Comparison of ENCODE assay signal across 22 cellular contexts in the genomic region with DNA sequence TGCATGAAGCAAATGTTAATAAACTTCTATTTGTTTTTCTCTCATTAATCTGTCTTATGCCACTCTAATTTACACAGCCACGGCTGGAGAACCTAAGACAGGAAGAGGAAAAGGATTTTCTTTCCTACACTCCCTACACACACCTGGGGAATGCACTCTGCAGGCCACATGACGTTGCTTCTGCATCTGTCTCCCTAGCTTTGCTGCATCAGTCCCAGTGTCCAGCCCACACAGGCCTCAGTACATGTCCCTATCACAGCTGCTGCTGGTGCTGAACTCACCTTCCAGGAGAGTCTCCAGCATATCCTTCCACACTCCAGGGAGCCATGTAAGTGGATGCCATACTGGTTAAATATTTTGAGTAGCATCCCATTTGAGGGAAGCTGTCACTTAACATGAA. TPM values are rescaled to one million over a fixed set of nuclear protein-coding genes. Genes with fewer than 3 reads are reported as not detected.
DNase-seq lines count a peak whose midpoint lies in the region; ATAC-seq, FAIRE-seq and TF ChIP-seq lines count a peak whose summit lies in the region.
"Had no signal": no experiment of that assay in that cellular context is flagged by ENCODE, and none has a peak within 500 bp of the region (broad histone marks: within the 10 kb centered on the region; RNA-seq: fewer than 3 reads in every experiment).

No MANE protein-coding gene starts in this region.

- H3K9me3 ChIP-seq in RWPE2 (ENCODE audit: severe bottlenecking) (no peaks in the 10 kb centered on the region), H1 (ENCODE audit: insufficient read depth in 2 of 2, low read depth in 1 of 2, low read length in 1 of 2) (no peaks in the 10 kb centered on the region)
- H3K9me3 ChIP-seq: Caco-2, HAP-1 had no signal

- H3K4me3 ChIP-seq in GM23338 (no peak overlapping the region), RWPE2 (ENCODE audit: severe bottlenecking) (no peak overlapping the region), H1 (ENCODE audit: extremely low read depth in 1 of 4, insufficient read depth in 2 of 4, low read depth in 3 of 4, low read length in 4 of 4) (no peak overlapping the region)
- H3K4me3 ChIP-seq: HAP-1 had no signal

- TF ChIP-seq CTCF in GM23338 (conservative IDR thresholded peaks at IDR 0.05; ENCODE audit: low read depth in 2 of 2) (no peak), RWPE2 (IDR thresholded peaks at IDR 0.05; ENCODE audit: poor library complexity, severe bottlenecking) (no peak), H1 (IDR thresholded peaks at IDR 0.05; ENCODE audit: control extremely low read depth in 1 of 3, insufficient read depth in 1 of 3, low read depth in 1 of 3, low read length in 3 of 3) (no peak)

- H3K4ac ChIP-seq in H1 (replicated peaks; ENCODE audit: insufficient read length, low read depth, low read length): no peak overlapping the region

- no peaks in the 10 kb centered on the region for H3K79me1 ChIP-seq in H1 (ENCODE audit: low read depth, low read length)

- no peak for TF ChIP-seq RAD21 in H1 (IDR thresholded peaks at IDR 0.05 in 1 of 2, conservative IDR thresholded peaks at IDR 0.05 in 1 of 2; ENCODE audit: low read depth in 2 of 2, low read length in 2 of 2)

- no peak overlapping the region for H4K8ac ChIP-seq in H1 (ENCODE audit: extremely low read depth, insufficient read depth, low read length)

- no peak overlapping the region for H3K56ac ChIP-seq in H1 (replicated peaks; ENCODE audit: insufficient read length, low read depth, low read length)

- no peak overlapping the region for H2AK5ac ChIP-seq in H1 (ENCODE audit: low read depth, low read length)

- no peaks in the 10 kb centered on the region for H3K79me2 ChIP-seq in GM23338 (replicated peaks; ENCODE audit: insufficient read depth)
- no peaks in the 10 kb centered on the region for H3K79me2 ChIP-seq in H1 (ENCODE audit: control insufficient read depth in 1 of 2, insufficient read depth in 2 of 2, low read length in 2 of 2)

- H2BK12ac ChIP-seq in H1 (ENCODE audit: low read depth, low read length): no peak overlapping the region; the same call in 1 of the 2 replicates

- no peaks in the 10 kb centered on the region; the same call in 1 of the 2 replicates for H3K9me2 ChIP-seq in GM23338 (ENCODE audit: insufficient read depth)

- H3K9ac ChIP-seq in H1 (replicated peaks in 1 of 4; ENCODE audit: extremely low read depth in 1 of 4, low read depth in 3 of 4, low read length in 3 of 4): no peak overlapping the region

- no peak for TF ChIP-seq EP300 in H1 (IDR thresholded peaks at IDR 0.05; ENCODE audit: borderline replicate concordance in 1 of 2, low read depth in 2 of 2, low read length in 2 of 2)

- H3K23me2 ChIP-seq in H1 (ENCODE audit: low read depth, low read length): no peaks in the 10 kb centered on the region

- H3K14ac ChIP-seq in H1 (ENCODE audit: insufficient read length): no peak overlapping the region

- peaks cover 11% of the 10 kb centered on the region; the same call in 1 of the 2 replicates for H4K20me1 ChIP-seq in GM23338 (replicated peaks; ENCODE audit: insufficient read depth)
- peaks cover 2 to 5% of the 10 kb centered on the region in 2 experiments for H4K20me1 ChIP-seq in H1 (replicated peaks in 1 of 2; ENCODE audit: control insufficient read depth in 1 of 2, insufficient read depth in 2 of 2, low read length in 2 of 2)

- H4K91ac ChIP-seq in H1 (replicated peaks; ENCODE audit: insufficient read length, low read length): no peak overlapping the region

- H3K4me1 ChIP-seq in GM23338 (ENCODE audit: insufficient read depth): peaks cover 35% of the 10 kb centered on the region
- no peaks in the 10 kb centered on the region for H3K4me1 ChIP-seq in RWPE2 (ENCODE audit: insufficient read depth, poor library complexity, severe bottlenecking)
- H3K4me1 ChIP-seq in H1 (replicated peaks in 1 of 4; ENCODE audit: control insufficient read depth in 3 of 4, insufficient read depth in 4 of 4, low read length in 3 of 4): peaks cover 0 to 5% (median 0%) of the 10 kb centered on the region in 4 experiments; a peak in 2 of 7 replicates
- H3K4me1 ChIP-seq: Caco-2 had no signal

- peaks cover 37% of the 10 kb centered on the region for H3K36me3 Mint-ChIP-seq in GM23338 (ENCODE audit: low read depth)

- WGBS in H1 (ENCODE audit: extremely low coverage in 1 of 2, insufficient coverage in 1 of 2, insufficient read length in 1 of 2, insufficient replicate concordance in 2 of 2, low coverage in 1 of 2, low lambda C conversion rate in 2 of 2, missing lambda C conversion rate in 1 of 2), 2 experiments: 85% methylated on average over 2 of the region's 2 CpGs; no CpG with 5 or more reads in 1 of the 2 experiments

- H4K5ac ChIP-seq in H1 (ENCODE audit: insufficient read length, low read depth, low read length): no peak overlapping the region

- H2AFZ ChIP-seq in GM23338 (no peak overlapping the region), H1 (ENCODE audit: low read length) (no peak overlapping the region)

- peak; percentile 25 for ATAC-seq in GM23338
- peak; percentile 20; the same call in 1 of the 3 replicates for ATAC-seq in RWPE2 (ENCODE audit: low read depth)
- no peak for ATAC-seq in HG02870 (IDR thresholded peaks at IDR 0.05; ENCODE audit: unreplicated experiment)

- no peak overlapping the region for H3K27ac Mint-ChIP-seq in GM23338
- H3K27ac Mint-ChIP-seq: CD4-positive, alpha-beta T cell had no signal

- H3K27me3 Mint-ChIP-seq in GM23338 (ENCODE audit: insufficient read depth, low read depth, poor library complexity): peaks cover 14% of the 10 kb centered on the region
- H3K27me3 Mint-ChIP-seq: CD4-positive, alpha-beta T cell had no signal

- H3K27ac ChIP-seq in GM23338 (ENCODE audit: low read depth) (peak overlapping the region; percentile 75), RWPE2 (ENCODE audit: poor library complexity, severe bottlenecking) (no peak overlapping the region), H1 (ENCODE audit: low read depth, low read length) (no peak overlapping the region)
- H3K27ac ChIP-seq: C4-2B, HL-60 had no signal

- POLR2A ChIA-PET in H1 (lab: Charles Lee; ENCODE audit: partially characterized antibody): interaction anchor here (0.6 to 5.0 kb wide), 17 partner anchors 9 to 677 kb away, joined by 3 to 33 read pairs (median 8); a partner anchor contains a TSS

- H3K4me1 Mint-ChIP-seq in GM23338: peaks cover 38% of the 10 kb centered on the region

- H3K4me3 Mint-ChIP-seq in GM23338: no peak overlapping the region; the same call in 2 of the 3 replicates
- H3K4me3 Mint-ChIP-seq: CD4-positive, alpha-beta T cell had no signal

- H2BK20ac ChIP-seq in H1 (ENCODE audit: low read length): no peak overlapping the region

- H3K36me3 ChIP-seq in GM23338 (ENCODE audit: insufficient read depth) (peaks cover 27% of the 10 kb centered on the region), RWPE2 (ENCODE audit: low read depth) (peaks cover 8% of the 10 kb centered on the region), H1 (ENCODE audit: control insufficient read depth in 2 of 4, insufficient read depth in 4 of 4, low read length in 3 of 4) (peaks cover 19 to 42% (median 28%) of the 10 kb centered on the region in 4 experiments)

- peaks cover 3% of the 10 kb centered on the region; the same call in 1 of the 3 replicates for H3K9me3 Mint-ChIP-seq in GM23338
- H3K9me3 Mint-ChIP-seq: CD4-positive, alpha-beta T cell had no signal

- H2BK5ac ChIP-seq in H1 (ENCODE audit: low read depth, low read length): no peak overlapping the region

- DNase-seq in GM23338 (ENCODE audit: low spot score) (no peak), RWPE2 (ENCODE audit: low spot score) (no peak), H1 (ENCODE audit: low read depth in 1 of 2, low spot score in 2 of 2) (no peak), left kidney (ENCODE audit: low read depth, low spot score) (peak; percentile 45), AG20443 (ENCODE audit: low spot score) (no peak), T-helper 9 cell (no peak)
- DNase-seq: Caco-2; CD4-positive, alpha-beta T cell; GOT3; IMR-90; KBM-7 had no signal

- TF ChIP-seq POLR2A in H1 (IDR thresholded peaks at IDR 0.05; ENCODE audit: control extremely low read depth in 1 of 2, low read depth in 2 of 2, low read length in 2 of 2): no peak

- H2BK15ac ChIP-seq in H1 (ENCODE audit: low read length): no peak overlapping the region

- H3K4me2 ChIP-seq in GM23338 (no peak overlapping the region), H1 (ENCODE audit: insufficient read depth in 1 of 2, low read depth in 2 of 2, low read length in 2 of 2) (no peak overlapping the region)

- H3F3A ChIP-seq in GM23338 (replicated peaks; ENCODE audit: low read depth): peaks cover 28% of the 10 kb centered on the region

- no peaks in the 10 kb centered on the region for H3K27me3 ChIP-seq in GM23338 (ENCODE audit: insufficient read depth)
- H3K27me3 ChIP-seq in RWPE2 (ENCODE audit: insufficient read depth, poor library complexity, severe bottlenecking): no peaks in the 10 kb centered on the region
- H3K27me3 ChIP-seq in H1 (replicated peaks in 1 of 4; ENCODE audit: control insufficient read depth in 3 of 4, extremely low read depth in 1 of 4, insufficient read depth in 3 of 4, low read length in 3 of 4): no peaks in the 10 kb centered on the region

- CTCF ChIA-PET in H1 (lab: Charles Lee; ENCODE audit: partially characterized antibody): interaction anchor here (0.6 to 3.4 kb wide), 6 partner anchors 10 to 489 kb away, joined by 3 to 23 read pairs (median 3); no protein-coding TSS in a partner anchor

- no peak overlapping the region for H2BK120ac ChIP-seq in H1 (replicated peaks; ENCODE audit: low read depth, low read length)

- no peak overlapping the region for H3K23ac ChIP-seq in H1 (ENCODE audit: insufficient read length)

- no peak overlapping the region for H3K18ac ChIP-seq in H1 (ENCODE audit: extremely low read depth, low read length)

- FAIRE-seq in H1 (lab: Jason Lieb, UNC): no peak
- FAIRE-seq: D721Med, G401.6, GM12891, GM18507 had no signal

RNA-seq across cellular contexts. Expression of a gene that starts 13.4 kb away (rescaled TPM):
- not detected in 2 replicates for total RNA-seq in GM23338 (2014; rRNA removed; shearing (Covaris generic))
- polyA plus RNA-seq in GM23338 (2016; fragmentation: Nextera tagmentation; extraction: Ambion mirVana) (0.83 and 0.86 TPM in 2 replicates), H1 (2011; rRNA removed) (not detected in 2 replicates)
- not detected in 2 replicates for total RNA-seq in H1 (2021; fragmentation: NEBNext Ultra II Directional; extraction: Animal tissue kit (Norgen Biotek cat#: 25700))
- polyA plus RNA-seq in H1 (2011; cell fraction: cytosol; rRNA removed): not detected
- not detected for polyA plus RNA-seq in H1 (2011; cell fraction: nucleus; rRNA removed)
- polyA plus RNA-seq in H1 (2012, experiment 1 of 2): 1.3 to 1.7 TPM (median 1.6 TPM) in 4 replicates
- polyA plus RNA-seq in H1 (2012, experiment 2 of 2): not detected
- polyA plus RNA-seq in H1 (2013, experiment 1 of 2): not detected
- not detected for polyA plus RNA-seq in H1 (2013, experiment 2 of 2)
- not detected in 2 replicates for polyA minus RNA-seq in H1 (2011; rRNA and poly(A)+ RNA removed)
- not detected for polyA minus RNA-seq in H1 (2011; cell fraction: cytosol; rRNA and poly(A)+ RNA removed)
- not detected for polyA minus RNA-seq in H1 (2011; cell fraction: nucleus; rRNA and poly(A)+ RNA removed)
- total RNA-seq: A172; Caco-2; CD4-positive, alpha-beta T cell; HT1080; IMR-90 had no signal
- polyA plus RNA-seq: BJ, IMR-90 had no signal

RNA-seq across cellular contexts. Expression of a gene that starts 34.6 kb away (rescaled TPM):
- 50.2 and 78.9 TPM in 2 replicates for total RNA-seq in GM23338 (2014; rRNA removed; shearing (Covaris generic))
- polyA plus RNA-seq in GM23338 (2016; fragmentation: Nextera tagmentation; extraction: Ambion mirVana): 36.6 and 42.8 TPM in 2 replicates
- 67.8 and 75.9 TPM in 2 replicates for total RNA-seq in H1 (2021; fragmentation: NEBNext Ultra II Directional; extraction: Animal tissue kit (Norgen Biotek cat#: 25700))
- polyA plus RNA-seq in H1 (2011; rRNA removed): 78.3 and 86.7 TPM in 2 replicates
- polyA plus RNA-seq in H1 (2011; cell fraction: cytosol; rRNA removed): 59.9 TPM
- polyA plus RNA-seq in H1 (2011; cell fraction: nucleus; rRNA removed): 315 TPM
- polyA plus RNA-seq in H1 (2012, experiment 1 of 2): 55.4 to 76.8 TPM (median 71.2 TPM) in 4 replicates
- 19.6 TPM for polyA plus RNA-seq in H1 (2012, experiment 2 of 2)
- polyA plus RNA-seq in H1 (2013, experiment 1 of 2): 58.3 TPM
- polyA plus RNA-seq in H1 (2013, experiment 2 of 2): 52.1 TPM
- polyA minus RNA-seq in H1 (2011; rRNA and poly(A)+ RNA removed): 73.3 and 88.3 TPM in 2 replicates
- polyA minus RNA-seq in H1 (2011; cell fraction: cytosol; rRNA and poly(A)+ RNA removed): 25.2 TPM
- 118 TPM for polyA minus RNA-seq in H1 (2011; cell fraction: nucleus; rRNA and poly(A)+ RNA removed)

RNA-seq across cellular contexts. Expression of a gene that starts 38.8 kb away (rescaled TPM):
- total RNA-seq in GM23338 (2014; rRNA removed; shearing (Covaris generic)): not detected in 2 replicates
- not detected in 2 replicates for polyA plus RNA-seq in GM23338 (2016; fragmentation: Nextera tagmentation; extraction: Ambion mirVana)
- total RNA-seq in H1 (2021; fragmentation: NEBNext Ultra II Directional; extraction: Animal tissue kit (Norgen Biotek cat#: 25700)): not detected in 2 replicates
- 0.23 TPM in 1 of 2 replicates, not detected in the other for polyA plus RNA-seq in H1 (2011; rRNA removed)
- 0.14 TPM for polyA plus RNA-seq in H1 (2011; cell fraction: cytosol; rRNA removed)
- not detected for polyA plus RNA-seq in H1 (2011; cell fraction: nucleus; rRNA removed)
- 0.29 to 0.54 TPM (median 0.32 TPM) in 3 of 4 replicates, not detected in the other for polyA plus RNA-seq in H1 (2012, experiment 1 of 2)
- not detected for polyA plus RNA-seq in H1 (2012, experiment 2 of 2)
- polyA plus RNA-seq in H1 (2013, experiment 1 of 2): not detected
- polyA plus RNA-seq in H1 (2013, experiment 2 of 2): not detected
- 0.16 TPM in 1 of 2 replicates, not detected in the other for polyA minus RNA-seq in H1 (2011; rRNA and poly(A)+ RNA removed)
- not detected for polyA minus RNA-seq in H1 (2011; cell fraction: cytosol; rRNA and poly(A)+ RNA removed)
- polyA minus RNA-seq in H1 (2011; cell fraction: nucleus; rRNA and poly(A)+ RNA removed): not detected
- total RNA-seq: A172; CD4-positive, alpha-beta T cell; HT1080; IMR-90 had no signal
- polyA plus RNA-seq: BJ, IMR-90 had no signal

RNA-seq across cellular contexts. Expression of a gene that starts 58.5 kb away (rescaled TPM):
- total RNA-seq in GM23338 (2014; rRNA removed; shearing (Covaris generic)): 0.74 and 2.5 TPM in 2 replicates
- 0.49 and 0.55 TPM in 2 replicates for polyA plus RNA-seq in GM23338 (2016; fragmentation: Nextera tagmentation; extraction: Ambion mirVana)
- 0.31 and 0.86 TPM in 2 replicates for total RNA-seq in H1 (2021; fragmentation: NEBNext Ultra II Directional; extraction: Animal tissue kit (Norgen Biotek cat#: 25700))
- 0.17 and 0.19 TPM in 2 replicates for polyA plus RNA-seq in H1 (2011; rRNA removed)
- polyA plus RNA-seq in H1 (2011; cell fraction: cytosol; rRNA removed): 0.43 TPM
- polyA plus RNA-seq in H1 (2011; cell fraction: nucleus; rRNA removed): 0.36 TPM
- polyA plus RNA-seq in H1 (2012, experiment 1 of 2): 0.19 to 0.36 TPM (median 0.33 TPM) in 4 replicates
- polyA plus RNA-seq in H1 (2012, experiment 2 of 2): 0.28 TPM
- polyA plus RNA-seq in H1 (2013, experiment 1 of 2): 0.26 TPM
- polyA plus RNA-seq in H1 (2013, experiment 2 of 2): 0.35 TPM
- polyA minus RNA-seq in H1 (2011; rRNA and poly(A)+ RNA removed): 0.07 and 0.47 TPM in 2 replicates
- polyA minus RNA-seq in H1 (2011; cell fraction: cytosol; rRNA and poly(A)+ RNA removed): not detected
- 1.6 TPM for polyA minus RNA-seq in H1 (2011; cell fraction: nucleus; rRNA and poly(A)+ RNA removed)
- total RNA-seq: A172; Caco-2; CD4-positive, alpha-beta T cell; HT1080; IMR-90 had no signal
- polyA plus RNA-seq: BJ, IMR-90 had no signal
